Comparison of ENCODE assay signal across 14 cellular contexts in genomic region chr6:159540152-159540551, GRCh38.
DNase-seq lines count a peak whose midpoint lies in the region; ATAC-seq and TF ChIP-seq lines count a peak whose summit lies in the region.
"Had no signal": no experiment of that assay in that cellular context is flagged by ENCODE, and none has a peak within 500 bp of the region (broad histone marks: within the 10 kb centered on the region; RNA-seq: fewer than 3 reads in every experiment).

No MANE protein-coding gene starts in this region.

- H2BK5ac ChIP-seq in mesendoderm (ENCODE audit: low read length): no peak overlapping the region

- no peak overlapping the region for H3K56ac ChIP-seq in mesendoderm (ENCODE audit: low read length)

- no peak overlapping the region for H3K4me3 ChIP-seq in WERI-Rb-1 (ENCODE audit: low read depth, low read length)
- H3K4me3 ChIP-seq in mesendoderm (ENCODE audit: low read length): no peak overlapping the region
- H3K4me3 ChIP-seq: coronary artery had no signal

- no peak overlapping the region for H2AK5ac ChIP-seq in mesendoderm (ENCODE audit: low read length)

- no peak overlapping the region for H3K4ac ChIP-seq in mesendoderm (ENCODE audit: low read depth, low read length)

- in situ Hi-C loops in ACHN (cut with HindIII; ENCODE audit: low pct_ligation_motif_present, low pct_unique_long_range_greater_than_20kb, low sequenced_read_pairs): no loop called here

- no peak overlapping the region for H2BK120ac ChIP-seq in mesendoderm (ENCODE audit: low read depth, low read length)

- CTCF ChIA-PET in activated naive CD4-positive, alpha-beta T cell treated with anti-CD3 and anti-CD28 coated beads for 36 hours (lab: Charles Lee): interaction anchor here (1.0 kb wide), 1 partner anchor 115 kb away, joined by 3 read pairs; no protein-coding TSS in a partner anchor

- H3K4me3 Mint-ChIP-seq in activated naive CD4-positive, alpha-beta T cell treated with anti-CD3 and anti-CD28 coated beads for 36 hours: no peak overlapping the region
- H3K4me3 Mint-ChIP-seq: activated CD4-positive, alpha-beta T cell treated with anti-CD3 and anti-CD28 coated beads, Interleukin-2, amount 10 ng/mL, durations not matched to agents 24 days and 14 days had no signal

- no peaks in the 10 kb centered on the region for H3K79me2 ChIP-seq in mesendoderm (ENCODE audit: control insufficient read depth, insufficient read depth, low read length)

- H3K18ac ChIP-seq in mesendoderm (ENCODE audit: low read length): no peak overlapping the region

- DNase-seq in ELF-1 (ENCODE audit: low read depth, low spot score) (peak; percentile 76), HT1080 (ENCODE audit: low read depth) (peak; percentile 18), WERI-Rb-1 (no peak), mesendoderm (peak; percentile 80), ACHN (no peak)
- no peak for DNase-seq in activated naive CD4-positive, alpha-beta T cell treated with anti-CD3 and anti-CD28 coated beads for 36 hours
- DNase-seq: activated CD4-positive, alpha-beta T cell treated with anti-CD3 and anti-CD28 coated beads, Interleukin-2, amount 10 ng/mL, durations not matched to agents 24 days and 14 days; activated naive CD4-positive, alpha-beta T cell treated with anti-CD3 and anti-CD28 coated beads, Interleukin-2, amount 50 U/mL, for 16 hours; DMS79 treated with DMSO at 0.1 percent for 48 hours; NCI-H187; RPMI8226; small intestine had no signal

- no peaks in the 10 kb centered on the region for H3K4me1 ChIP-seq in mesendoderm (ENCODE audit: control insufficient read depth, low read depth, low read length)

- H3K27me3 Mint-ChIP-seq in activated naive CD4-positive, alpha-beta T cell treated with anti-CD3 and anti-CD28 coated beads for 36 hours (ENCODE audit: low read depth): peaks cover 2% of the 10 kb centered on the region

- no peaks in the 10 kb centered on the region for H3K9me3 Mint-ChIP-seq in activated naive CD4-positive, alpha-beta T cell treated with anti-CD3 and anti-CD28 coated beads for 36 hours
- H3K9me3 Mint-ChIP-seq: activated CD4-positive, alpha-beta T cell treated with anti-CD3 and anti-CD28 coated beads, Interleukin-2, amount 10 ng/mL, durations not matched to agents 24 days and 14 days had no signal

- H3K36me3 Mint-ChIP-seq in activated naive CD4-positive, alpha-beta T cell treated with anti-CD3 and anti-CD28 coated beads for 36 hours (ENCODE audit: low read depth): no peaks in the 10 kb centered on the region

- H3K9ac ChIP-seq in mesendoderm (ENCODE audit: low read length): no peak overlapping the region

- H3K23ac ChIP-seq in mesendoderm (ENCODE audit: low read length): no peak overlapping the region

- H4K8ac ChIP-seq in mesendoderm (ENCODE audit: low read depth, low read length): no peak overlapping the region

- no peak overlapping the region for H3K4me2 ChIP-seq in mesendoderm (ENCODE audit: low read length)

- no peaks in the 10 kb centered on the region for H3K4me1 Mint-ChIP-seq in activated naive CD4-positive, alpha-beta T cell treated with anti-CD3 and anti-CD28 coated beads for 36 hours (ENCODE audit: low read depth)
- H3K4me1 Mint-ChIP-seq: activated CD4-positive, alpha-beta T cell treated with anti-CD3 and anti-CD28 coated beads, Interleukin-2, amount 10 ng/mL, durations not matched to agents 24 days and 14 days had no signal

- no peaks in the 10 kb centered on the region for H3K79me1 ChIP-seq in mesendoderm (ENCODE audit: low read length)

- ATAC-seq in HG03457 (IDR thresholded peaks at IDR 0.05; ENCODE audit: unreplicated experiment): no peak

- no CpG with 5 or more reads among the region's 12 CpGs for WGBS in mesendoderm (ENCODE audit: extremely low coverage, insufficient coverage, low lambda C conversion rate)

- TF ChIP-seq CTCF in WERI-Rb-1 (IDR thresholded peaks at IDR 0.05; ENCODE audit: low read depth, low read length): peak; percentile 52

- H3K27ac Mint-ChIP-seq in activated naive CD4-positive, alpha-beta T cell treated with anti-CD3 and anti-CD28 coated beads for 36 hours: no peak overlapping the region
- H3K27ac Mint-ChIP-seq: activated CD4-positive, alpha-beta T cell treated with anti-CD3 and anti-CD28 coated beads, Interleukin-2, amount 10 ng/mL, durations not matched to agents 24 days and 14 days had no signal

- no peak overlapping the region for H3K27ac ChIP-seq in WERI-Rb-1
- no peak overlapping the region for H3K27ac ChIP-seq in mesendoderm (ENCODE audit: low read depth, low read length)
- H3K27ac ChIP-seq: coronary artery had no signal

- H3K27me3 ChIP-seq in WERI-Rb-1 (ENCODE audit: insufficient read depth, low read depth, severe bottlenecking): peaks cover 12% of the 10 kb centered on the region
- H3K27me3 ChIP-seq in mesendoderm (ENCODE audit: insufficient read depth, low read length, poor library complexity): no peaks in the 10 kb centered on the region

- intact Hi-C loops in activated naive CD4-positive, alpha-beta T cell treated with anti-CD3 and anti-CD28 coated beads for 36 hours (cut with micrococcal nuclease): no loop called here

- H4K5ac ChIP-seq in mesendoderm (ENCODE audit: low read length): no peak overlapping the region

- no peaks in the 10 kb centered on the region for H3K9me3 ChIP-seq in WERI-Rb-1 (ENCODE audit: severe bottlenecking)

- H3K36me3 ChIP-seq in WERI-Rb-1: no peaks in the 10 kb centered on the region
- H3K36me3 ChIP-seq in mesendoderm (ENCODE audit: control insufficient read depth, insufficient read depth, low read length): no peaks in the 10 kb centered on the region

- H2BK15ac ChIP-seq in mesendoderm (replicated peaks; ENCODE audit: low read depth): no peak overlapping the region

Comparison
In these comparisons a context has a peak if more than half of its experiments do, and no peak if none do; other contexts are left out.
1. DNase-seq: peak in ELF-1 (single experiment), HT1080 (single experiment) and mesendoderm (single experiment); none in WERI-Rb-1 (single experiment), ACHN (single experiment) and activated naive CD4-positive, alpha-beta T cell treated with anti-CD3 and anti-CD28 coated beads for 36 hours (single experiment).